In the genomic region with DNA sequence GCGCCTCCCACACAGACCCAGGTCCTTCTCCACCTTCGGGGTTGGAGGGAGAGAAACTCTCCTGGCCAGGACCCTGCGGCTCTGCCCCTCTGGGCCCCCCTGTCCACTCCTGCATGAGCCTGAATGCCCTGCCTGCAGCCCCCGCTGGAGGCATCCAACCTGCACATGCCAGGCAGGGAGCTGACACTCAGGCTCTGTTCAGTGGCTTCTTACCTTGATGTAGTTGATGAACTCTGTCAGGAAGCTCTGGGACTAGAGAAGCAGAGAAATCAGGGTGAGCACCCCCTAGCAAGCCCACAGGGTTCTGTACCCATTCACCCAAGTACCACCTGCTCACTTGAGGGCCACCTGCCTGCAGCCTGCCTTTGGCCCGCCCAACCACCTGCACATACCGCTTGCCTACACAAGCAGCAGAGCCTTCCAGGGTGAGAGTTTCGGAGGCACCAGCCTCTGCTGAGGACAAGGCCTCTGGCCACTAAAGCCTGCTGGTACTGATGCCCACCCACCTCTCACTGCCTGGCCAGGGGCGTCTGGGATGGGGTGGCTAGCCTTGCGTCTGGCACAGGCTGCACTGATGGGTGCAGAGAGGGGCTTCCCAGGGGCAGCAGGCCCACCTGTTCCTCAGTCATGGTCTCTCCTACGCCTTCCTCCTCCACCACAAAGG, we compare ENCODE assay signal across 1 cellular context.
TF ChIP-seq lines count a peak whose summit lies in the region.

No MANE protein-coding gene starts in this region.

TF ChIP-seq in HepG2, 621 proteins besides CTCF, POLR2A, EP300 and RAD21:
- TF ChIP-seq ZNF678 (CRISPR knock-in tag; IDR thresholded peaks at IDR 0.05) = no peak
- no peak for TF ChIP-seq PLRG1 (conservative IDR thresholded peaks at IDR 0.05)
- TF ChIP-seq, protein P1, sequence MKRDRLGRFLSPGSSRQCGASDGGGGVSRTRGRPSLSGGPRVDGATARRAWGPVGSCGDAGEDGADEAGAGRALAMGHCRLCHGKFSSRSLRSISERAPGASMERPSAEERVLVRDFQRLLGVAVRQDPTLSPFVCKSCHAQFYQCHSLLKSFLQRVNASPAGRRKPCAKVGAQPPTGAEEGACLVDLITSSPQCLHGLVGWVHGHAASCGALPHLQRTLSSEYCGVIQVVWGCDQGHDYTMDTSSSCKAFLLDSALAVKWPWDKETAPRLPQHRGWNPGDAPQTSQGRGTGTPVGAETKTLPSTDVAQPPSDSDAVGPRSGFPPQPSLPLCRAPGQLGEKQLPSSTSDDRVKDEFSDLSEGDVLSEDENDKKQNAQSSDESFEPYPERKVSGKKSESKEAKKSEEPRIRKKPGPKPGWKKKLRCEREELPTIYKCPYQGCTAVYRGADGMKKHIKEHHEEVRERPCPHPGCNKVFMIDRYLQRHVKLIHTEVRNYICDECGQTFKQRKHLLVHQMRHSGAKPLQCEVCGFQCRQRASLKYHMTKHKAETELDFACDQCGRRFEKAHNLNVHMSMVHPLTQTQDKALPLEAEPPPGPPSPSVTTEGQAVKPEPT (CRISPR knock-in tag; IDR thresholded peaks at IDR 0.05; ENCODE audit: low read depth) = peak; percentile 37; the same call in 1 of the 2 replicates
- TF ChIP-seq ZNF264 (CRISPR knock-in tag; IDR thresholded peaks at IDR 0.05) = no peak
- TF ChIP-seq, protein P2, sequence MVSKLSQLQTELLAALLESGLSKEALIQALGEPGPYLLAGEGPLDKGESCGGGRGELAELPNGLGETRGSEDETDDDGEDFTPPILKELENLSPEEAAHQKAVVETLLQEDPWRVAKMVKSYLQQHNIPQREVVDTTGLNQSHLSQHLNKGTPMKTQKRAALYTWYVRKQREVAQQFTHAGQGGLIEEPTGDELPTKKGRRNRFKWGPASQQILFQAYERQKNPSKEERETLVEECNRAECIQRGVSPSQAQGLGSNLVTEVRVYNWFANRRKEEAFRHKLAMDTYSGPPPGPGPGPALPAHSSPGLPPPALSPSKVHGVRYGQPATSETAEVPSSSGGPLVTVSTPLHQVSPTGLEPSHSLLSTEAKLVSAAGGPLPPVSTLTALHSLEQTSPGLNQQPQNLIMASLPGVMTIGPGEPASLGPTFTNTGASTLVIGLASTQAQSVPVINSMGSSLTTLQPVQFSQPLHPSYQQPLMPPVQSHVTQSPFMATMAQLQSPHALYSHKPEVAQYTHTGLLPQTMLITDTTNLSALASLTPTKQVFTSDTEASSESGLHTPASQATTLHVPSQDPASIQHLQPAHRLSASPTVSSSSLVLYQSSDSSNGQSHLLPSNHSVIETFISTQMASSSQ (IDR thresholded peaks at IDR 0.05; ENCODE audit: low read depth) = no peak
- TF ChIP-seq, protein P2 (CRISPR knock-in tag; IDR thresholded peaks at IDR 0.05; ENCODE audit: borderline replicate concordance) = 0 out of 2 replicates have a peak, but pooled peaks have one; percentile 34
- TF ChIP-seq SNAPC2 (CRISPR knock-in tag; IDR thresholded peaks at IDR 0.05) = no peak
- TF ChIP-seq ELF3 (CRISPR knock-in tag; IDR thresholded peaks at IDR 0.05) = no peak
- TF ChIP-seq AGO2 (optimal IDR thresholded peaks at IDR 0.05; ENCODE audit: low read depth, low read length) = peak; percentile 91
- TF ChIP-seq, protein P3, sequence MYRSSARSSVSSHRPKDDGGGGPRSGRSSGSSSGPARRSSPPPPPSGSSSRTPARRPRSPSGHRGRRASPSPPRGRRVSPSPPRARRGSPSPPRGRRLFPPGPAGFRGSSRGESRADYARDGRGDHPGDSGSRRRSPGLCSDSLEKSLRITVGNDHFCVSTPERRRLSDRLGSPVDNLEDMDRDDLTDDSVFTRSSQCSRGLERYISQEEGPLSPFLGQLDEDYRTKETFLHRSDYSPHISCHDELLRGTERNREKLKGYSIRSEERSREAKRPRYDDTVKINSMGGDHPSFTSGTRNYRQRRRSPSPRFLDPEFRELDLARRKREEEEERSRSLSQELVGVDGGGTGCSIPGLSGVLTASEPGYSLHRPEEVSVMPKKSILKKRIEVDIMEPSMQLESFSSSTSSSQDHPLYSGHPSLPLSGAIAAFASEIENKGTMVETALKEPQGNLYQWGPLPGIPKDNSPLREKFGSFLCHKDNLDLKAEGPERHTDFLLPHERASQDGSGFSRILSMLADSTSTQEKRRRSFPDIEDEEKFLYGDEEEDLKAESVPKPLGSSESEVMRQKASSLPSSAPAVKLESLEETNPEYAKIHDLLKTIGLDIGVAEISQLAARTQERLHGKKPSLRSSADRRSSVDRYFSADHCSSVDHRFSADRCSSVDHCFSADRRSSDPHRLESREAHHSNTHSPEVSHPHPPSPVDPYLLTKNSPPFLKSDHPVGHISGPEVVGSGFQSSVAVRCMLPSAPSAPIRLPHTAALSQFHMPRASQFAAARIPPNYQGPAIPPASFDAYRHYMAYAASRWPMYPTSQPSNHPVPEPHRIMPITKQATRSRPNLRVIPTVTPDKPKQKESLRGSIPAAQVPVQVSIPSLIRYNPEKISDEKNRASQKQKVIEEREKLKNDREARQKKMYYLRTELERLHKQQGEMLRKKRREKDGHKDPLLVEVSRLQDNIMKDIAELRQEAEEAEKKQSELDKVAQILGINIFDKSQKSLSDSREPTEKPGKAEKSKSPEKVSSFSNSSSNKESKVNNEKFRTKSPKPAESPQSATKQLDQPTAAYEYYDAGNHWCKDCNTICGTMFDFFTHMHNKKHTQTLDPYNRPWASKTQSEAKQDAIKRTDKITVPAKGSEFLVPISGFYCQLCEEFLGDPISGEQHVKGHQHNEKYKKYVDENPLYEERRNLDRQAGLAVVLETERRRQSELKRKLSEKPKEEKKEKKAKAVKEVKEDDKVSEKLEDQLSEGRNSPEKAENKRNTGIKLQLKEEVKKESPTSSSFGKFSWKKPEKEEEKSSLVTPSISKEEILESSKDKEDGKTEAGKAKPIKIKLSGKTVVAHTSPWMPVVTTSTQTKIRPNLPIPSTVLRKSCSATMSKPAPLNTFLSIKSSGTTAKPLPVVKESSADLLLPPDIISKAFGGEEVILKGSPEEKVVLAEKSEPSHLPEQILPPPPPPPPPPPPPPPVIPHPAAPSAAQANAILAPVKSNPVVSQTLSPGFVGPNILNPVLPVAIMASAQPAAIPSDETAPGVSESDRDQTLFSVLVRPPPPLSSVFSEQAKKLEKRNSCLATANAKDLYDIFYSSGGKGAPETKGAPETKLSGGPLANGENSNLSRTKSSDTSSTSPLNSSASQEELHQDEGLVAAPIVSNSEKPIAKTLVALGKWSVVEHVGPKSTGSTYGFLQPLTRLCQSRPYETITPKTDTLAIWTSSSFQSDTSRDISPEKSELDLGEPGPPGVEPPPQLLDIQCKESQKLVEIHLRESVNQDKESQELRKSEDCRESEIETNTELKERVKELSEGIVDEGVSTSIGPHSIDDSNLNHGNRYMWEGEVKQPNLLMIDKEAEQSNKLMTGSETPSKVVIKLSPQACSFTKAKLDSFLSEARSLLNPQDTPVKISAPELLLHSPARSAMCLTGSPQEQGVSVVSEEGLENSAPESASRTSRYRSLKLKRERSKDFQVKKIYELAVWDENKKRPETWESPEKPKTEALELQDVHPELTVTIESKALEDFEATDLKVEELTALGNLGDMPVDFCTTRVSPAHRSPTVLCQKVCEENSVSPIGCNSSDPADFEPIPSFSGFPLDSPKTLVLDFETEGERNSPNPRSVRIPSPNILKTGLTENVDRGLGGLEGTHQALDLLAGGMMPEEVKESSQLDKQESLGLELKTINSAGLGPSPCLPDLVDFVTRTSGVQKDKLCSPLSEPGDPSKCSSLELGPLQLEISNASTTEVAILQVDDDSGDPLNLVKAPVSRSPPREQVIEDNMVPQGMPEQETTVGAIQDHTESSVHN (CRISPR knock-in tag; IDR thresholded peaks at IDR 0.05) = 0 out of 2 replicates have a peak, but pooled peaks have one; percentile 61
- TF ChIP-seq PAX8 (CRISPR knock-in tag; IDR thresholded peaks at IDR 0.05; ENCODE audit: borderline replicate concordance) = no peak
- TF ChIP-seq SRSF1 (optimal IDR thresholded peaks at IDR 0.05; ENCODE audit: low read depth, low read length) = peak; percentile 39
- peak; percentile 66 for TF ChIP-seq RBFOX2 (IDR thresholded peaks at IDR 0.05; ENCODE audit: low read depth, low read length)
- no peak for TF ChIP-seq ATF7 (IDR thresholded peaks at IDR 0.05)
- 0 out of 2 replicates have a peak, but pooled peaks have one; percentile 35 for TF ChIP-seq ATF7 (CRISPR knock-in tag; IDR thresholded peaks at IDR 0.05)
- no peak for TF ChIP-seq YEATS2 (CRISPR knock-in tag; IDR thresholded peaks at IDR 0.05; ENCODE audit: borderline replicate concordance)
- TF ChIP-seq ZNF839 (CRISPR knock-in tag; IDR thresholded peaks at IDR 0.05; ENCODE audit: borderline replicate concordance) = no peak
- TF ChIP-seq NFE2L1 (CRISPR knock-in tag; IDR thresholded peaks at IDR 0.05; ENCODE audit: borderline replicate concordance) = no peak
- TF ChIP-seq ZKSCAN5 (CRISPR knock-in tag; IDR thresholded peaks at IDR 0.05) = no peak
- no peak for TF ChIP-seq ZNF12 (CRISPR knock-in tag; IDR thresholded peaks at IDR 0.05)
- no peak for TF ChIP-seq ZSCAN20 (CRISPR knock-in tag; IDR thresholded peaks at IDR 0.05; ENCODE audit: borderline replicate concordance)
- TF ChIP-seq, protein P4, sequence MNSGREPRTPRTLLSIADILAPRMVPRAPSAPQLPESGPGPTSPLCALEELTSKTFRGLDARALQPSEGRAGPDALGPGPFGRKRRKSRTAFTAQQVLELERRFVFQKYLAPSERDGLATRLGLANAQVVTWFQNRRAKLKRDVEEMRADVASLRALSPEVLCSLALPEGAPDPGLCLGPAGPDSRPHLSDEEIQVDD (CRISPR knock-in tag; IDR thresholded peaks at IDR 0.05; ENCODE audit: borderline replicate concordance) = no peak
- no peak for TF ChIP-seq ARNT (IDR thresholded peaks at IDR 0.05)
- TF ChIP-seq, protein P5, sequence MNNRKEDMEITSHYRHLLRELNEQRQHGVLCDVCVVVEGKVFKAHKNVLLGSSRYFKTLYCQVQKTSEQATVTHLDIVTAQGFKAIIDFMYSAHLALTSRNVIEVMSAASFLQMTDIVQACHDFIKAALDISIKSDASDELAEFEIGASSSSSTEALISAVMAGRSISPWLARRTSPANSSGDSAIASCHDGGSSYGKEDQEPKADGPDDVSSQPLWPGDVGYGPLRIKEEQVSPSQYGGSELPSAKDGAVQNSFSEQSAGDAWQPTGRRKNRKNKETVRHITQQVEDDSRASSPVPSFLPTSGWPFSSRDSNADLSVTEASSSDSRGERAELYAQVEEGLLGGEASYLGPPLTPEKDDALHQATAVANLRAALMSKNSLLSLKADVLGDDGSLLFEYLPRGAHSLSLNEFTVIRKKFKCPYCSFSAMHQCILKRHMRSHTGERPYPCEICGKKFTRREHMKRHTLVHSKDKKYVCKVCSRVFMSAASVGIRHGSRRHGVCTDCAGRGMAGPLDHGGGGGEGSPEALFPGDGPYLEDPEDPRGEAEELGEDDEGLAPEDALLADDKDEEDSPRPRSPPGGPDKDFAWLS (CRISPR knock-in tag; IDR thresholded peaks at IDR 0.05; ENCODE audit: borderline replicate concordance) = 0 out of 2 replicates have a peak, but pooled peaks have one; percentile 60
- TF ChIP-seq KLF6 (CRISPR knock-in tag; IDR thresholded peaks at IDR 0.05) = no peak
- TF ChIP-seq ZNF768 (CRISPR knock-in tag; IDR thresholded peaks at IDR 0.05) = peak; percentile 17; the same call in 1 of the 2 replicates
